Comparison of ENCODE assay signal across 11 cellular contexts in the genomic region with DNA sequence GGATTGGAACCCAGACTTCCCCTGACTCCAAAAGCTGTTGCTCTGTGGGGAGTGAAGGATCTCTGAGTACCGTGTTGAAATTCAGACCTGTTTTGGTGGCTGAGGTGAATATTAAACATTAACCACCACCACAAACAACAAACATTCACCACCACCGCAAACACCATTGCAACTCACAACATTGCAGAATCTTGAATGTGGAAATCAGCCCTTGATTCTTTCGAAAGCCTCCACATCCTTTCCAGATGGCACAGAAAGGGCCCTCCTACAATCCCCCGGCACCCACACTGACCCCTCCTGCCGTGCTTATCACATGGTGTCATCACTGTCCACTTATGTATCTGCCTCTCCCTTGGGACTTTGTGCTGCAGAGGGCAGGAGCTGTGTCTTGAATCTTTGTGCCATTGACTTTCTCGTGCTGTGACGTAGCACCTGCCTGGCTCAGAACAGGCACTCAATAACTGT. TPM values are rescaled to one million over a fixed set of nuclear protein-coding genes. Genes with fewer than 3 reads are reported as not detected.
DNase-seq lines count a peak whose midpoint lies in the region; ATAC-seq, FAIRE-seq and TF ChIP-seq lines count a peak whose summit lies in the region.
"Had no signal": no experiment of that assay in that cellular context is flagged by ENCODE, and none has a peak within 500 bp of the region (broad histone marks: within the 10 kb centered on the region; RNA-seq: fewer than 3 reads in every experiment).

No MANE protein-coding gene starts in this region.

- H3K79me2 ChIP-seq in PC-9 (ENCODE audit: low read depth) = peaks cover 35% of the 10 kb centered on the region

- H3K9me2 ChIP-seq in PC-9 (ENCODE audit: insufficient read depth) = no peaks in the 10 kb centered on the region

- intact Hi-C loops in PC-9 (cut with micrococcal nuclease; ENCODE audit: unreplicated experiment) = no loop called here

- BruUV-seq in PC-9 (replicated peaks; lab: Mats Ljungman, UMichigan) = no TSS peak

- peaks cover 16% of the 10 kb centered on the region; the same call in 1 of the 2 replicates for H3F3A ChIP-seq in PC-9 (ENCODE audit: insufficient read depth, low read depth)

- POLR2A ChIA-PET in PC-9 (lab: Charles Lee; ENCODE audit: unreplicated experiment) = interaction anchor here (0.6 to 0.7 kb wide), 2 partner anchors 44 to 150 kb away, joined by 3 to 5 read pairs; no protein-coding TSS in a partner anchor

- H3K4me3 ChIP-seq in PC-9 = peak overlapping the region; percentile 76
- H3K4me3 ChIP-seq in foreskin fibroblast (ENCODE audit: low read depth in 1 of 2, low read length in 2 of 2) = peak overlapping the region in 1 of 2 donors; percentile 10
- peak overlapping the region; percentile 85 to 98 for H3K4me3 ChIP-seq in neutrophil (ENCODE audit: low read depth in 1 of 2, low read length in 1 of 2)

- no peak for FAIRE-seq in GM12892 (lab: Jason Lieb, UNC)
- FAIRE-seq: GM18507 had no signal

- CTCF ChIA-PET in PC-9 (lab: Charles Lee) = interaction anchor here (0.7 kb wide), 1 partner anchor 10 kb away, joined by 3 read pairs; no protein-coding TSS in a partner anchor

- ATAC-seq in HG02642 (IDR thresholded peaks at IDR 0.05; ENCODE audit: poor library complexity, unreplicated experiment) (no peak), GM21360 (IDR thresholded peaks at IDR 0.05; ENCODE audit: unreplicated experiment) (no peak)
- ATAC-seq: activated CD8-positive, alpha-beta T cell treated with anti-CD3 and anti-CD28 coated beads, Interleukin-2, amount 10 ng/mL, durations not matched to agents 7 days and 5 days had no signal

- TF ChIP-seq POLR2A in GM12892 (IDR thresholded peaks at IDR 0.05; ENCODE audit: low read depth, low read length) = no peak

- no peak for TF ChIP-seq CTCF in PC-9 (conservative IDR thresholded peaks at IDR 0.05)
- no peak for TF ChIP-seq CTCF in foreskin fibroblast (IDR thresholded peaks at IDR 0.05; ENCODE audit: low read depth, low read length)
- peak; percentile 9 for TF ChIP-seq CTCF in neutrophil (IDR thresholded peaks at IDR 0.05)

- DNase-seq in GF-D8 (lab: John Stamatoyannopoulos, UW) = peak; percentile 94
- DNase-seq in PC-9 = peak in 1 of 2 experiments; percentile 50
- peak; percentile 84 to 85 for DNase-seq in foreskin fibroblast
- DNase-seq in NCI-H1105 (lab: John Stamatoyannopoulos, UW) = no peak
- no peak for DNase-seq in GM12892 (ENCODE audit: insufficient read length)
- DNase-seq: activated CD8-positive, alpha-beta T cell treated with anti-CD3 and anti-CD28 coated beads, Interleukin-2, amount 10 ng/mL, durations not matched to agents 7 days and 5 days; Karpas-422 had no signal

- no peaks in the 10 kb centered on the region for H3K36me3 ChIP-seq in PC-9 (ENCODE audit: low read depth)
- H3K36me3 ChIP-seq in neutrophil = peaks cover 39% of the 10 kb centered on the region

- H3K4me1 ChIP-seq in PC-9 (replicated peaks; ENCODE audit: insufficient read depth) = peaks cover 9% of the 10 kb centered on the region; the same call in 1 of the 2 replicates
- H3K4me1 ChIP-seq in neutrophil (ENCODE audit: control insufficient read depth in 1 of 2, insufficient read depth in 1 of 2, low read depth in 1 of 2, low read length in 1 of 2) = peaks cover 68 to 82% of the 10 kb centered on the region in 2 experiments

- peak overlapping the region; percentile 93 for H3K4me2 ChIP-seq in PC-9

- H3K9me3 ChIP-seq in PC-9 (ENCODE audit: insufficient read depth, low read depth) = no peaks in the 10 kb centered on the region
- H3K9me3 ChIP-seq in neutrophil = no peaks in the 10 kb centered on the region

- H3K27ac ChIP-seq in PC-9 (peak overlapping the region; percentile 45), neutrophil (peak overlapping the region; percentile 98)

- no peaks in the 10 kb centered on the region for H4K20me1 ChIP-seq in PC-9 (ENCODE audit: insufficient read depth)

- no peak overlapping the region for H2AFZ ChIP-seq in PC-9

- H3K27me3 ChIP-seq in PC-9 (ENCODE audit: insufficient read depth, low read depth) = no peaks in the 10 kb centered on the region
- H3K27me3 ChIP-seq in neutrophil = no peaks in the 10 kb centered on the region

RNA-seq across cellular contexts. Expression of a gene that starts 1.4 kb away (rescaled TPM):
- 41.9 and 56.6 TPM in 2 replicates for total RNA-seq in PC-9 (2021)
- not detected for polyA plus RNA-seq in GM12892 (2012; ENCODE audit: missing spikeins)
- total RNA-seq: activated CD8-positive, alpha-beta T cell treated with anti-CD3 and anti-CD28 coated beads, Interleukin-2, amount 10 ng/mL, durations not matched to agents 7 days and 5 days had no signal

RNA-seq across cellular contexts. Expression of a gene that starts 38.0 kb away (rescaled TPM):
- total RNA-seq in PC-9 (2021) = not detected in 2 replicates
- not detected for polyA plus RNA-seq in GM12892 (2012; ENCODE audit: missing spikeins)
- total RNA-seq: activated CD8-positive, alpha-beta T cell treated with anti-CD3 and anti-CD28 coated beads, Interleukin-2, amount 10 ng/mL, durations not matched to agents 7 days and 5 days had no signal

RNA-seq across cellular contexts. Expression of a gene that starts 42.9 kb away (rescaled TPM):
- total RNA-seq in PC-9 (2021) = 46.5 and 48.6 TPM in 2 replicates
- polyA plus RNA-seq in GM12892 (2012; ENCODE audit: missing spikeins) = 1.7 TPM

Comparison
In these comparisons a context has a peak if more than half of its experiments do, and no peak if none do; other contexts are left out.
1. DNase-seq: peak in GF-D8 (single experiment) and foreskin fibroblast (2 of 2); none in NCI-H1105 (single experiment) and GM12892 (single experiment).